2 cellular contexts compared by ENCODE assay signal in the genomic region with DNA sequence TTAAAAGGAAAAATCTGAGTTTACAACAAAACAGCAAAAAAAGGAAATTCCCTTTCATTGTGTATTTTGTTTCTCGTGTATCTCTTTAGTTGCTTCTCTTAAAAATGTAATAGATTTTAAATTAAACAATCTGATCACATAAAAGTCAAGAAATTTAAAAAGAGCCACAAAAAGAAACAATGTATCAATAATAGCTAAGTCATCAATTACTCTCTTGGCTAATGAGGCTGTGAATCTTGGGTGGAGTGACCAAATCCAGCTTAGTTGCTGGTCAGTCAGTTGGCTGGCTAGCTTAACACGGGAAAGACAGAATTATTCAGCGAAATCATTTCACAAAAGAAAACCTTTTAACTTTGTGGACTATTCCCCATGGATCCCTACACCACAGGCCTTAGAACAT.
TF ChIP-seq lines count a peak whose summit lies in the region.

No MANE protein-coding gene starts in this region.

TF ChIP-seq in HepG2, 621 proteins besides CTCF, POLR2A, EP300 and RAD21:
- TF ChIP-seq ZNF329 (CRISPR knock-in tag; IDR thresholded peaks at IDR 0.05; ENCODE audit: low read depth) (no peak), MAFF (IDR thresholded peaks at IDR 0.05; ENCODE audit: low read depth, low read length) (peak; percentile 84), SALL1 (CRISPR knock-in tag; IDR thresholded peaks at IDR 0.05) (no peak), MAFK (conservative IDR thresholded peaks at IDR 0.05 in 1 of 2, IDR thresholded peaks at IDR 0.05 in 1 of 2; ENCODE audit: low read length in 2 of 2) (peak; percentile 85), ZNF274 (CRISPR knock-in tag; IDR thresholded peaks at IDR 0.05) (no peak), ZNF367 (CRISPR knock-in tag; IDR thresholded peaks at IDR 0.05; ENCODE audit: borderline replicate concordance) (no peak), BCL6 (CRISPR knock-in tag; IDR thresholded peaks at IDR 0.05) (no peak), NFKBIZ (CRISPR knock-in tag; IDR thresholded peaks at IDR 0.05) (no peak), SNRNP70 (IDR thresholded peaks at IDR 0.05; ENCODE audit: low read depth, low read length) (no peak)
TF ChIP-seq in HepG2: peak in this region for 2.

TF ChIP-seq in HEK293T, 16 proteins besides CTCF, POLR2A, EP300 and RAD21 (continued from another document):
- no peak for TF ChIP-seq ARNT (IDR thresholded peaks at IDR 0.05)
- TF ChIP-seq FOXK2 (IDR thresholded peaks at IDR 0.05): no peak
- TF ChIP-seq L3MBTL2 (conservative IDR thresholded peaks at IDR 0.05): no peak
- no peak for TF ChIP-seq ZNF384 (IDR thresholded peaks at IDR 0.05)
- TF ChIP-seq, protein P1, sequence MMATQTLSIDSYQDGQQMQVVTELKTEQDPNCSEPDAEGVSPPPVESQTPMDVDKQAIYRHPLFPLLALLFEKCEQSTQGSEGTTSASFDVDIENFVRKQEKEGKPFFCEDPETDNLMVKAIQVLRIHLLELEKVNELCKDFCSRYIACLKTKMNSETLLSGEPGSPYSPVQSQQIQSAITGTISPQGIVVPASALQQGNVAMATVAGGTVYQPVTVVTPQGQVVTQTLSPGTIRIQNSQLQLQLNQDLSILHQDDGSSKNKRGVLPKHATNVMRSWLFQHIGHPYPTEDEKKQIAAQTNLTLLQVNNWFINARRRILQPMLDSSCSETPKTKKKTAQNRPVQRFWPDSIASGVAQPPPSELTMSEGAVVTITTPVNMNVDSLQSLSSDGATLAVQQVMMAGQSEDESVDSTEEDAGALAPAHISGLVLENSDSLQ (IDR thresholded peaks at IDR 0.05): no peak
- no peak for TF ChIP-seq SP1 (IDR thresholded peaks at IDR 0.05)
- no peak for TF ChIP-seq FOXM1 (IDR thresholded peaks at IDR 0.05; ENCODE audit: borderline replicate concordance)
- TF ChIP-seq TARDBP (IDR thresholded peaks at IDR 0.05): no peak
- no peak for TF ChIP-seq BHLHE40 (IDR thresholded peaks at IDR 0.05; ENCODE audit: borderline replicate concordance)
